ENCODE assay signal across 6 cellular contexts in genomic region chr3:45685722-45686121, GRCh38. TPM values are rescaled to one million over a fixed set of nuclear protein-coding genes. Genes with fewer than 3 reads are reported as not detected.
A peak's percentile ranks its signal among the peaks of the same experiment; 100 is the strongest.
DNase-seq lines count a peak whose midpoint lies in the region; ATAC-seq, FAIRE-seq and TF ChIP-seq lines count a peak whose summit lies in the region.
"Not testable (repeated sequence)": the region's sequence is repeated elsewhere in the genome, so short reads cannot be mapped to it uniquely, and the experiment has no call there.

No MANE protein-coding gene starts in this region.

- not testable (repeated sequence) for H3K79me1 ChIP-seq in H1 (ENCODE audit: low read depth, low read length)

- H2BK15ac ChIP-seq in H1 (ENCODE audit: low read length) = not testable (repeated sequence)

- POLR2A ChIA-PET in WTC11 (lab: Charles Lee); naive thymus-derived CD4-positive, alpha-beta T cell (lab: Charles Lee): not testable (repeated sequence)
- POLR2A ChIA-PET in H1 (lab: Charles Lee; ENCODE audit: partially characterized antibody) = interaction anchor here (2.3 kb wide), 1 partner anchor 9 kb away, joined by 7 read pairs; no protein-coding TSS in a partner anchor

- peaks cover 12% of the 10 kb centered on the region for H3K79me2 ChIP-seq in GM23338 (replicated peaks; ENCODE audit: insufficient read depth)
- H3K79me2 ChIP-seq in H1 (ENCODE audit: control insufficient read depth in 1 of 2, insufficient read depth in 2 of 2, low read length in 2 of 2) = peaks cover 10 to 13% of the 10 kb centered on the region in 2 experiments

- 73% methylated on average over 4 of the region's 4 CpGs; no CpG with 5 or more reads in 1 of the 2 experiments for WGBS in H1 (ENCODE audit: extremely low coverage in 1 of 2, insufficient coverage in 1 of 2, insufficient read length in 1 of 2, insufficient replicate concordance in 2 of 2, low coverage in 1 of 2, low lambda C conversion rate in 2 of 2, missing lambda C conversion rate in 1 of 2), 2 experiments

- TF ChIP-seq CTCF in GM23338 (conservative IDR thresholded peaks at IDR 0.05; ENCODE audit: low read depth in 2 of 2); WTC11 (IDR thresholded peaks at IDR 0.05); H1 (IDR thresholded peaks at IDR 0.05; ENCODE audit: control extremely low read depth in 1 of 3, insufficient read depth in 1 of 3, low read depth in 1 of 3, low read length in 3 of 3); left ventricle myocardium inferior (IDR thresholded peaks at IDR 0.05; ENCODE audit: borderline replicate concordance): not testable (repeated sequence)

- not testable (repeated sequence) for H3K9me2 ChIP-seq in GM23338 (ENCODE audit: insufficient read depth)

- not testable (repeated sequence) for TF ChIP-seq EP300 in H1 (IDR thresholded peaks at IDR 0.05; ENCODE audit: borderline replicate concordance in 1 of 2, low read depth in 2 of 2, low read length in 2 of 2)

- H3K4me2 ChIP-seq in GM23338 = peak overlapping the region; percentile 47
- not testable (repeated sequence) for H3K4me2 ChIP-seq in H1 (ENCODE audit: insufficient read depth in 1 of 2, low read depth in 2 of 2, low read length in 2 of 2)

- H3F3A ChIP-seq in GM23338 (replicated peaks; ENCODE audit: low read depth) = not testable (repeated sequence)

- H3K36me3 ChIP-seq in GM23338 (ENCODE audit: insufficient read depth); H1 (ENCODE audit: control insufficient read depth in 2 of 4, insufficient read depth in 4 of 4, low read length in 3 of 4); naive thymus-derived CD4-positive, alpha-beta T cell (ENCODE audit: control insufficient read depth in 2 of 3, insufficient read depth in 3 of 3, low read length in 3 of 3): not testable (repeated sequence)
- H3K36me3 ChIP-seq in left ventricle myocardium inferior = peaks cover 15% of the 10 kb centered on the region

- not testable (repeated sequence) for H3K18ac ChIP-seq in H1 (ENCODE audit: extremely low read depth, low read length)

- FAIRE-seq in H1 (lab: Jason Lieb, UNC) = not testable (repeated sequence)

- peak overlapping the region; percentile 85 for H3K27ac Mint-ChIP-seq in GM23338
- peak overlapping the region; percentile 83 for H3K27ac Mint-ChIP-seq in WTC11
- peak overlapping the region in 5 of 9 donors; percentile 10 to 69 (median 42) for H3K27ac Mint-ChIP-seq in naive thymus-derived CD4-positive, alpha-beta T cell
- peak overlapping the region; percentile 66 for H3K27ac Mint-ChIP-seq in stimulated activated naive B cell treated with anti-CD40 and anti-IgM and Interleukin-4, amounts not matched to agents 10 μg/mL and 1 μg/mL and 100 μg/mL, for 72 hours

- TF ChIP-seq POLR2A in H1 (IDR thresholded peaks at IDR 0.05; ENCODE audit: control extremely low read depth in 1 of 2, low read depth in 2 of 2, low read length in 2 of 2) = not testable (repeated sequence)

- not testable (repeated sequence) for H4K20me1 ChIP-seq in GM23338 (replicated peaks; ENCODE audit: insufficient read depth); H1 (replicated peaks in 1 of 2; ENCODE audit: control insufficient read depth in 1 of 2, insufficient read depth in 2 of 2, low read length in 2 of 2)

- intact Hi-C loops in left ventricle myocardium inferior (cut with micrococcal nuclease) = not testable (repeated sequence)
- intact Hi-C loops in naive thymus-derived CD4-positive, alpha-beta T cell (cut with micrococcal nuclease) = loop anchor here (5.0 to 10.0 kb wide), 4 partner anchors 689 to 1292 kb away; partner anchors contain the start of genes CCDC12 (in 1 of the 2), CCR5 (in 1 of the 2), KIAA1143 (in 1 of the 2) and KIF15 (in 1 of the 2)

- H3K27ac ChIP-seq in GM23338 (ENCODE audit: low read depth) = peak overlapping the region; percentile 75
- not testable (repeated sequence) for H3K27ac ChIP-seq in H1 (ENCODE audit: low read depth, low read length); naive thymus-derived CD4-positive, alpha-beta T cell (ENCODE audit: low read depth, low read length)
- H3K27ac ChIP-seq in left ventricle myocardium inferior (replicated peaks) = peak overlapping the region; percentile 12

- TF ChIP-seq RAD21 in H1 (IDR thresholded peaks at IDR 0.05 in 1 of 2, conservative IDR thresholded peaks at IDR 0.05 in 1 of 2; ENCODE audit: low read depth in 2 of 2, low read length in 2 of 2) = not testable (repeated sequence)

- H2BK20ac ChIP-seq in H1 (ENCODE audit: low read length) = not testable (repeated sequence)

- not testable (repeated sequence) for H3K27me3 ChIP-seq in GM23338 (ENCODE audit: insufficient read depth); H1 (replicated peaks in 1 of 4; ENCODE audit: control insufficient read depth in 3 of 4, extremely low read depth in 1 of 4, insufficient read depth in 3 of 4, low read length in 3 of 4); left ventricle myocardium inferior (ENCODE audit: low read depth); naive thymus-derived CD4-positive, alpha-beta T cell (ENCODE audit: control insufficient read depth in 2 of 2, insufficient read depth in 2 of 2, low read length in 2 of 2)

- H3K4me3 Mint-ChIP-seq in GM23338 = peak overlapping the region; percentile 13; the same call in 1 of the 3 replicates
- not testable (repeated sequence) for H3K4me3 Mint-ChIP-seq in WTC11; stimulated activated naive B cell treated with anti-CD40 and anti-IgM and Interleukin-4, amounts not matched to agents 10 μg/mL and 1 μg/mL and 100 μg/mL, for 72 hours
- peak overlapping the region in 1 of 10 donors; percentile 11 for H3K4me3 Mint-ChIP-seq in naive thymus-derived CD4-positive, alpha-beta T cell

- not testable (repeated sequence) for ATAC-seq in GM23338; WTC11; naive thymus-derived CD4-positive, alpha-beta T cell; stimulated activated naive B cell treated with anti-CD40 and anti-IgM and Interleukin-4, amounts not matched to agents 10 μg/mL and 1 μg/mL and 100 μg/mL, for 72 hours (replicated peaks)

- peaks cover 16% of the 10 kb centered on the region for H3K9me3 Mint-ChIP-seq in GM23338
- H3K9me3 Mint-ChIP-seq in WTC11 = peaks cover 21% of the 10 kb centered on the region
- H3K9me3 Mint-ChIP-seq in naive thymus-derived CD4-positive, alpha-beta T cell; stimulated activated naive B cell treated with anti-CD40 and anti-IgM and Interleukin-4, amounts not matched to agents 10 μg/mL and 1 μg/mL and 100 μg/mL, for 72 hours: not testable (repeated sequence)

- H3K14ac ChIP-seq in H1 (ENCODE audit: insufficient read length) = not testable (repeated sequence)

- H4K8ac ChIP-seq in H1 (ENCODE audit: extremely low read depth, insufficient read depth, low read length) = not testable (repeated sequence)

- H3K4me1 ChIP-seq in GM23338 (ENCODE audit: insufficient read depth) (peaks cover 23% of the 10 kb centered on the region), H1 (replicated peaks in 1 of 4; ENCODE audit: control insufficient read depth in 3 of 4, insufficient read depth in 4 of 4, low read length in 3 of 4) (peaks cover 11 to 19% (median 13%) of the 10 kb centered on the region in 4 experiments; a peak in 6 of 7 replicates), left ventricle myocardium inferior (peaks cover 47% of the 10 kb centered on the region)
- H3K4me1 ChIP-seq in naive thymus-derived CD4-positive, alpha-beta T cell (ENCODE audit: control insufficient read depth in 2 of 2, insufficient read depth in 2 of 2, low read length in 2 of 2) = not testable (repeated sequence)

- H3K23me2 ChIP-seq in H1 (ENCODE audit: low read depth, low read length) = peaks cover 14% of the 10 kb centered on the region

- H3K4me1 Mint-ChIP-seq in GM23338 (peaks cover 33% of the 10 kb centered on the region), WTC11 (peaks cover 40% of the 10 kb centered on the region)
- peaks cover 10 to 52% (median 43%) of the 10 kb centered on the region in 7 donors for H3K4me1 Mint-ChIP-seq in naive thymus-derived CD4-positive, alpha-beta T cell
- H3K4me1 Mint-ChIP-seq in stimulated activated naive B cell treated with anti-CD40 and anti-IgM and Interleukin-4, amounts not matched to agents 10 μg/mL and 1 μg/mL and 100 μg/mL, for 72 hours = peaks cover 14 to 15% of the 10 kb centered on the region in 2 donors

- CTCF ChIA-PET in WTC11 (lab: Charles Lee); H1 (lab: Charles Lee; ENCODE audit: partially characterized antibody); naive thymus-derived CD4-positive, alpha-beta T cell (lab: Charles Lee): not testable (repeated sequence)

- H3K9ac ChIP-seq in H1 (replicated peaks in 1 of 4; ENCODE audit: extremely low read depth in 1 of 4, low read depth in 3 of 4, low read length in 3 of 4) = not testable (repeated sequence)

- H3K27me3 Mint-ChIP-seq in GM23338 (ENCODE audit: insufficient read depth, low read depth, poor library complexity); WTC11 (ENCODE audit: low read depth); naive thymus-derived CD4-positive, alpha-beta T cell; stimulated activated naive B cell treated with anti-CD40 and anti-IgM and Interleukin-4, amounts not matched to agents 10 μg/mL and 1 μg/mL and 100 μg/mL, for 72 hours: not testable (repeated sequence)

- H3K36me3 Mint-ChIP-seq in GM23338 (ENCODE audit: low read depth) (peaks cover 32% of the 10 kb centered on the region), WTC11 (peaks cover 28% of the 10 kb centered on the region)
- H3K36me3 Mint-ChIP-seq in naive thymus-derived CD4-positive, alpha-beta T cell = peaks cover 0 to 23% (median 15%) of the 10 kb centered on the region in 5 donors
- H3K36me3 Mint-ChIP-seq in stimulated activated naive B cell treated with anti-CD40 and anti-IgM and Interleukin-4, amounts not matched to agents 10 μg/mL and 1 μg/mL and 100 μg/mL, for 72 hours = peaks cover 20 to 28% of the 10 kb centered on the region in 2 donors

- 0 out of 2 replicates have a peak overlapping the region, but pooled peaks have one; percentile 1 for H2BK12ac ChIP-seq in H1 (ENCODE audit: low read depth, low read length)

- DNase-seq in GM23338 (ENCODE audit: low spot score); WTC11 (ENCODE audit: low spot score); H1 (ENCODE audit: low read depth in 1 of 2, low spot score in 2 of 2); left ventricle myocardium inferior; naive thymus-derived CD4-positive, alpha-beta T cell; stimulated activated naive B cell treated with anti-CD40 and anti-IgM and Interleukin-4, amounts not matched to agents 10 μg/mL and 1 μg/mL and 100 μg/mL, for 72 hours: not testable (repeated sequence)

- not testable (repeated sequence) for H2AFZ ChIP-seq in GM23338; H1 (ENCODE audit: low read length)

- H4K5ac ChIP-seq in H1 (ENCODE audit: insufficient read length, low read depth, low read length) = not testable (repeated sequence)

- H3K23ac ChIP-seq in H1 (ENCODE audit: insufficient read length) = not testable (repeated sequence)

- H3K4me3 ChIP-seq in GM23338; H1 (ENCODE audit: extremely low read depth in 1 of 4, insufficient read depth in 2 of 4, low read depth in 3 of 4, low read length in 4 of 4); left ventricle myocardium inferior; naive thymus-derived CD4-positive, alpha-beta T cell (ENCODE audit: low read length): not testable (repeated sequence)

- not testable (repeated sequence) for H3K56ac ChIP-seq in H1 (replicated peaks; ENCODE audit: insufficient read length, low read depth, low read length)

- peak overlapping the region; percentile 9; the same call in 1 of the 2 replicates for H2BK5ac ChIP-seq in H1 (ENCODE audit: low read depth, low read length)

- not testable (repeated sequence) for H2BK120ac ChIP-seq in H1 (replicated peaks; ENCODE audit: low read depth, low read length)

- H3K9me3 ChIP-seq in H1 (ENCODE audit: insufficient read depth in 2 of 2, low read depth in 1 of 2, low read length in 1 of 2); left ventricle myocardium inferior (replicated peaks); naive thymus-derived CD4-positive, alpha-beta T cell (ENCODE audit: control insufficient read depth in 2 of 3, low read length in 3 of 3): not testable (repeated sequence)

- not testable (repeated sequence) for H4K91ac ChIP-seq in H1 (replicated peaks; ENCODE audit: insufficient read length, low read length)

- H3K4ac ChIP-seq in H1 (replicated peaks; ENCODE audit: insufficient read length, low read depth, low read length) = not testable (repeated sequence)

- H2AK5ac ChIP-seq in H1 (ENCODE audit: low read depth, low read length) = not testable (repeated sequence)

RNA-seq across cellular contexts. Expression of gene SACM1L, which starts 3.5 kb away (rescaled TPM):
- total RNA-seq in GM23338 (2014; rRNA removed; shearing (Covaris generic)) = 97.2 and 97.8 TPM in 2 replicates
- polyA plus RNA-seq in GM23338 (2016; fragmentation: Nextera tagmentation; extraction: Ambion mirVana) (43.2 and 43.5 TPM in 2 replicates), H1 (2011; rRNA removed) (12.6 and 20.1 TPM in 2 replicates)
- total RNA-seq in WTC11 (2021) (79.0 to 80.3 TPM (median 79.6 TPM) in 3 replicates), left ventricle myocardium inferior (20.9 TPM)
- total RNA-seq in H1 (2021; fragmentation: NEBNext Ultra II Directional; extraction: Animal tissue kit (Norgen Biotek cat#: 25700)) = 59.7 and 61.0 TPM in 2 replicates
- 26.3 TPM for polyA plus RNA-seq in H1 (2011; cell fraction: cytosol; rRNA removed)
- polyA plus RNA-seq in H1 (2011; cell fraction: nucleus; rRNA removed) = 19.6 TPM
- polyA plus RNA-seq in H1 (2012, experiment 1 of 2) = 32.3 to 54.1 TPM (median 35.9 TPM) in 4 replicates
- polyA plus RNA-seq in H1 (2012, experiment 2 of 2) = 2.9 TPM
- 35.0 TPM for polyA plus RNA-seq in H1 (2013, experiment 1 of 2)
- polyA plus RNA-seq in H1 (2013, experiment 2 of 2) = 32.1 TPM
- polyA minus RNA-seq in H1 (2011; rRNA and poly(A)+ RNA removed) = 37.4 and 48.7 TPM in 2 replicates
- polyA minus RNA-seq in H1 (2011; cell fraction: cytosol; rRNA and poly(A)+ RNA removed) = 49.0 TPM
- 59.5 TPM for polyA minus RNA-seq in H1 (2011; cell fraction: nucleus; rRNA and poly(A)+ RNA removed)
- total RNA-seq in naive thymus-derived CD4-positive, alpha-beta T cell = 10 to 100 TPM; 60.8 to 93.8 (median 70.5) TPM
- 10 to 100 TPM; 21.1 to 38.0 TPM for polyA plus RNA-seq in naive thymus-derived CD4-positive, alpha-beta T cell
